In genomic region chr9:15328946-15329345, GRCh38 we compare ENCODE assay signal across 1 cellular context.
TF ChIP-seq lines count a peak whose summit lies in the region.

No MANE protein-coding gene starts in this region.

TF ChIP-seq in GM23338, 12 proteins besides CTCF, POLR2A, EP300 and RAD21 (continued from another document):
- TF ChIP-seq EZH2 (IDR thresholded peaks at IDR 0.05; ENCODE audit: low read depth, unreplicated experiment) = no peak
- no peak for TF ChIP-seq POLR2AphosphoS5 (IDR thresholded peaks at IDR 0.05; ENCODE audit: low read depth)
- TF ChIP-seq STAT1 (IDR thresholded peaks at IDR 0.05; ENCODE audit: unreplicated experiment) = no peak
- TF ChIP-seq REST (IDR thresholded peaks at IDR 0.05; ENCODE audit: unreplicated experiment) = no peak
